In the genomic region with DNA sequence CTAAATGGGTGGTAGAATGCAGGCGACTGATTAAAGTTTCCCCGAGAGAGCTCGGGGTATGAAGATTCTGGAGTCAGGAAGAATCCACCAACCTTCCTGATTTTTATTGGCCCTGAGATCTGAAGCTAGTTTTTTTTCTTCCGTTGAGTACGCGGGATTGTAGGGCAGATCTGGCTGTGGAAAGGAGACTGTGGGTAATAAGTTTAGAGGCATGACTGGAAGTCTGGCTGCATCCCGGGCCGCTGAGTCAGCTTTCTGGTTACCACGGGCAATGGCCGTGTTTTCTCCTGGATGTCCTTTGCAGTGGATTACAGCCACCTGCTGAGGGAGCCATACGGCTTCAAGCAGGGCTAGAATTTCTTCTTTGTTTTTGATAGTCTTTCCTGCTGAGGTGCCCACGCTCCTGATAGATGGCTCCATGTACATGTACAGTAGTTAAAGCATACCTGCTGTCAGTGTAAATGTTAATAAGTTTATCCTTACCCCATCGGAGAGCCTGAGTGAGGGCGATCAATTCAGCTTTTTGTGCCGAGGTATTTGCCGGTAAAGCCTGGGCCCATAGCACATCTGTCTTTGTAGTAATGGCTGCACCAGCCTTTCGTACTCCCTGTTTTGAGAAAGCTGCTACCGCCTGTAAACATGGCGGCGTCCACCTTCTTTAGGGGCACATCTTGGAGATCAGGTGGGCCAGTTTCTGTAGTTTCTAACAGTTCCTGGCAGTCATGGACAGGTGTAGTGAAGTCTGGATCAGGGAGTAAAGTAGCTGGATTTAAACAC, we compare ENCODE assay signal across 12 cellular contexts.
DNase-seq lines count a peak whose midpoint lies in the region; ATAC-seq and TF ChIP-seq lines count a peak whose summit lies in the region.
"Had no signal": no experiment of that assay in that cellular context is flagged by ENCODE, and none has a peak within 500 bp of the region (broad histone marks: within the 10 kb centered on the region; RNA-seq: fewer than 3 reads in every experiment).

No MANE protein-coding gene starts in this region.

- H3K36me3 ChIP-seq in HEK293 (ENCODE audit: control insufficient read depth in 2 of 2, insufficient read depth in 1 of 2, low read length in 2 of 2) (peaks cover 0 to 4% of the 10 kb centered on the region in 2 experiments; a peak in 1 of 3 replicates), SJCRH30 (no peaks in the 10 kb centered on the region)
- H3K36me3 ChIP-seq: prostate gland had no signal

- H3K4me1 Mint-ChIP-seq in activated naive CD8-positive, alpha-beta T cell treated with anti-CD3 and anti-CD28 coated beads, Interleukin-2, amount 50 U/mL, for 24 hours = peaks cover 5% of the 10 kb centered on the region
- H3K4me1 Mint-ChIP-seq in T-helper 2 cell treated with Interferon-gamma antibody and Interleukin-4, amounts not matched to agents 5 μg/mL and 100 μg/mL, for 36 hours (ENCODE audit: low read depth) = peaks cover 4% of the 10 kb centered on the region

- TF ChIP-seq CTCF in HEK293 (tag by site-specific recombination; IDR thresholded peaks at IDR 0.05) = 0 out of 2 replicates have a peak, but pooled peaks have one; percentile 57
- TF ChIP-seq CTCF in fibroblast of mammary gland (conservative IDR thresholded peaks at IDR 0.05; ENCODE audit: control insufficient read depth, insufficient read depth, low read depth, low read length) = peak; percentile 26

- H3K9me3 Mint-ChIP-seq in activated naive CD8-positive, alpha-beta T cell treated with anti-CD3 and anti-CD28 coated beads, Interleukin-2, amount 50 U/mL, for 24 hours = peaks cover 29% of the 10 kb centered on the region
- H3K9me3 Mint-ChIP-seq in T-helper 2 cell treated with Interferon-gamma antibody and Interleukin-4, amounts not matched to agents 5 μg/mL and 100 μg/mL, for 36 hours = peaks cover 1% of the 10 kb centered on the region

- CTCF ChIA-PET in HEK293 (lab: Yijun Ruan, JAX) = interaction anchor here (0.6 to 5.5 kb wide), 21 partner anchors 9 to 468 kb away, joined by 3 to 47 read pairs (median 4); partner anchors contain the start of gene TRIM27

- H3K4me1 ChIP-seq in HEK293 (ENCODE audit: control insufficient read depth, insufficient read depth, low read length) (peaks cover 8% of the 10 kb centered on the region), SJCRH30 (no peaks in the 10 kb centered on the region)
- H3K4me1 ChIP-seq: prostate gland had no signal

- DNase-seq in A172 (ENCODE audit: low spot score) (peak; percentile 66), SJCRH30 (peak; percentile 2 to 4), fibroblast of mammary gland (ENCODE audit: low read depth) (peak; percentile 69), posterior cingulate gyrus (no peak)
- DNase-seq in activated naive CD8-positive, alpha-beta T cell treated with anti-CD3 and anti-CD28 coated beads, Interleukin-2, amount 50 U/mL, for 24 hours = no peak
- DNase-seq in T-helper 2 cell treated with Interferon-gamma antibody and Interleukin-4, amounts not matched to agents 5 μg/mL and 100 μg/mL, for 36 hours (ENCODE audit: low spot score) = no peak
- DNase-seq: CD4-positive, alpha-beta T cell; NCI-H187 treated with DMSO at 0.1 percent for 48 hours had no signal

- POLR2A ChIA-PET in HEK293 (lab: Yijun Ruan, JAX) = interaction anchor here (0.6 to 2.0 kb wide), 3 partner anchors 12 to 69 kb away, joined by 3 to 7 read pairs (median 3); no protein-coding TSS in a partner anchor

- H3K36me3 Mint-ChIP-seq in activated naive CD8-positive, alpha-beta T cell treated with anti-CD3 and anti-CD28 coated beads, Interleukin-2, amount 50 U/mL, for 24 hours (ENCODE audit: low read depth) = peaks cover 14% of the 10 kb centered on the region
- H3K36me3 Mint-ChIP-seq in T-helper 2 cell treated with Interferon-gamma antibody and Interleukin-4, amounts not matched to agents 5 μg/mL and 100 μg/mL, for 36 hours (ENCODE audit: low read depth) = peaks cover 5% of the 10 kb centered on the region

- ATAC-seq in activated naive CD8-positive, alpha-beta T cell treated with anti-CD3 and anti-CD28 coated beads, Interleukin-2, amount 50 U/mL, for 24 hours = no peak
- no peak for ATAC-seq in HG02623 (IDR thresholded peaks at IDR 0.05; ENCODE audit: unreplicated experiment)

- H3K27ac ChIP-seq in HEK293 (ENCODE audit: extremely low read depth, low read depth, low read length) (no peak overlapping the region), SJCRH30 (no peak overlapping the region)
- H3K27ac ChIP-seq: prostate gland had no signal

- H3K4me3 ChIP-seq in HEK293 (ENCODE audit: low read depth, low read length) (no peak overlapping the region), SJCRH30 (no peak overlapping the region), fibroblast of mammary gland (ENCODE audit: control insufficient read depth, low read depth, low read length) (no peak overlapping the region)
- H3K4me3 ChIP-seq: prostate gland had no signal

- H3K27me3 ChIP-seq in SJCRH30 = no peaks in the 10 kb centered on the region

- intact Hi-C loops in posterior cingulate gyrus (cut with DNase I) = no loop called here

- H3K9me3 ChIP-seq in HEK293 (ENCODE audit: control insufficient read depth, insufficient read depth, low read depth, low read length) = no peaks in the 10 kb centered on the region
- H3K9me3 ChIP-seq in SJCRH30 (replicated peaks) = no peaks in the 10 kb centered on the region
- H3K9me3 ChIP-seq: prostate gland had no signal

- peaks cover 91% of the 10 kb centered on the region for H3K27me3 Mint-ChIP-seq in activated naive CD8-positive, alpha-beta T cell treated with anti-CD3 and anti-CD28 coated beads, Interleukin-2, amount 50 U/mL, for 24 hours
- peaks cover 94% of the 10 kb centered on the region for H3K27me3 Mint-ChIP-seq in T-helper 2 cell treated with Interferon-gamma antibody and Interleukin-4, amounts not matched to agents 5 μg/mL and 100 μg/mL, for 36 hours (ENCODE audit: low read depth)

- H3K4me3 Mint-ChIP-seq in activated naive CD8-positive, alpha-beta T cell treated with anti-CD3 and anti-CD28 coated beads, Interleukin-2, amount 50 U/mL, for 24 hours = no peak overlapping the region
- H3K4me3 Mint-ChIP-seq in T-helper 2 cell treated with Interferon-gamma antibody and Interleukin-4, amounts not matched to agents 5 μg/mL and 100 μg/mL, for 36 hours = no peak overlapping the region
- H3K4me3 Mint-ChIP-seq: activated naive CD4-positive, alpha-beta T cell treated with anti-CD3 and anti-CD28 coated beads, Interleukin-2, amount 50 U/mL, for 24 hours; CD4-positive, alpha-beta T cell had no signal

- no peak overlapping the region for H3K27ac Mint-ChIP-seq in activated naive CD8-positive, alpha-beta T cell treated with anti-CD3 and anti-CD28 coated beads, Interleukin-2, amount 50 U/mL, for 24 hours
- H3K27ac Mint-ChIP-seq in T-helper 2 cell treated with Interferon-gamma antibody and Interleukin-4, amounts not matched to agents 5 μg/mL and 100 μg/mL, for 36 hours = no peak overlapping the region
- H3K27ac Mint-ChIP-seq: activated naive CD4-positive, alpha-beta T cell treated with anti-CD3 and anti-CD28 coated beads, Interleukin-2, amount 50 U/mL, for 24 hours; CD4-positive, alpha-beta T cell had no signal

TF ChIP-seq in HEK293, 187 proteins besides CTCF, POLR2A, EP300 and RAD21 (continues in another document):
- no peak for TF ChIP-seq ZSCAN23 (tag by site-specific recombination; IDR thresholded peaks at IDR 0.05)
- peak; percentile 42; the same call in 1 of the 2 replicates for TF ChIP-seq ZNF324 (tag by site-specific recombination; IDR thresholded peaks at IDR 0.05)
- TF ChIP-seq ZNF561 (tag by site-specific recombination; IDR thresholded peaks at IDR 0.05; ENCODE audit: borderline replicate concordance) = peak; percentile 55; the same call in 1 of the 2 replicates
- peak; percentile 89 for TF ChIP-seq ZIC2 (tag by site-specific recombination; IDR thresholded peaks at IDR 0.05)
- TF ChIP-seq ZNF600 (tag by site-specific recombination; IDR thresholded peaks at IDR 0.05) = 0 out of 2 replicates have a peak, but pooled peaks have one; percentile 15
- no peak for TF ChIP-seq ZNF23 (tag by site-specific recombination; IDR thresholded peaks at IDR 0.05; ENCODE audit: borderline replicate concordance)
- no peak for TF ChIP-seq ZNF148 (tag by site-specific recombination; IDR thresholded peaks at IDR 0.05; ENCODE audit: borderline replicate concordance)
- TF ChIP-seq ZNF274 (IDR thresholded peaks at IDR 0.05; ENCODE audit: low read length) = no peak
- TF ChIP-seq ZNF274 (tag by site-specific recombination; IDR thresholded peaks at IDR 0.05; ENCODE audit: borderline replicate concordance) = no peak
- TF ChIP-seq ZNF513 (tag by site-specific recombination; IDR thresholded peaks at IDR 0.05) = no peak
- TF ChIP-seq KLF1 (tag by site-specific recombination; IDR thresholded peaks at IDR 0.05) = no peak

Comparison
In these comparisons a context has a peak if more than half of its experiments do, and no peak if none do; other contexts are left out.
1. DNase-seq: peak in A172 (single experiment), SJCRH30 (2 of 2) and fibroblast of mammary gland (single experiment); none in activated naive CD8-positive, alpha-beta T cell treated with anti-CD3 and anti-CD28 coated beads, Interleukin-2, amount 50 U/mL, for 24 hours (single experiment), posterior cingulate gyrus (0 of 10) and T-helper 2 cell treated with Interferon-gamma antibody and Interleukin-4, amounts not matched to agents 5 μg/mL and 100 μg/mL, for 36 hours (single experiment).